In genomic region chr7:41724996-41725395, GRCh38 we compare ENCODE assay signal across 22 cellular contexts. TPM values are rescaled to one million over a fixed set of nuclear protein-coding genes. Genes with fewer than 3 reads are reported as not detected.
DNase-seq lines count a peak whose midpoint lies in the region; FAIRE-seq lines count a peak whose summit lies in the region.
"Had no signal": no experiment of that assay in that cellular context is flagged by ENCODE, and none has a peak within 500 bp of the region (broad histone marks: within the 10 kb centered on the region; RNA-seq: fewer than 3 reads in every experiment).

No MANE protein-coding gene starts in this region.

- no peak overlapping the region for H3K27ac ChIP-seq in trophoblast cell (ENCODE audit: low read depth, low read length)
- H3K27ac ChIP-seq: BLaER1 had no signal

- H3K36me3 ChIP-seq in trophoblast cell (ENCODE audit: control insufficient read depth in 1 of 2, insufficient read depth in 2 of 2, low read length in 2 of 2) = no peaks in the 10 kb centered on the region
- H3K36me3 ChIP-seq: BE2C, BLaER1 had no signal

- H3K79me1 ChIP-seq in trophoblast cell (ENCODE audit: low read length) = peaks cover 13% of the 10 kb centered on the region

- H3K9me3 ChIP-seq in trophoblast cell (ENCODE audit: insufficient read depth, low read depth, low read length) = no peaks in the 10 kb centered on the region
- H3K9me3 ChIP-seq: BE2C had no signal

- WGBS in trophoblast cell (ENCODE audit: extremely low coverage, insufficient coverage, insufficient read length) = no CpG with 5 or more reads among the region's 6 CpGs

- no peaks in the 10 kb centered on the region for H3K27me3 ChIP-seq in trophoblast cell (ENCODE audit: insufficient read depth, low read length)
- H3K27me3 ChIP-seq: BE2C, BLaER1 had no signal

- H3K9ac ChIP-seq in trophoblast cell (ENCODE audit: low read length) = no peak overlapping the region
- H3K9ac ChIP-seq: BLaER1 had no signal

- H3K4me2 ChIP-seq in trophoblast cell (ENCODE audit: low read length) = no peak overlapping the region
- H3K4me2 ChIP-seq: BLaER1 had no signal

- H4K12ac ChIP-seq in trophoblast cell (ENCODE audit: low read depth, low read length) = no peak overlapping the region

- no peak overlapping the region for H3K4ac ChIP-seq in trophoblast cell (ENCODE audit: low read depth, low read length)

- H3K79me2 ChIP-seq in trophoblast cell (ENCODE audit: control insufficient read depth, insufficient read depth, low read length, poor library complexity) = no peaks in the 10 kb centered on the region

- H3K4me3 ChIP-seq in trophoblast cell (ENCODE audit: low read depth, low read length) = no peak overlapping the region
- H3K4me3 ChIP-seq: BLaER1 had no signal

- no peak overlapping the region for H2AFZ ChIP-seq in trophoblast cell (ENCODE audit: insufficient read depth, low read length, poor library complexity)

- peak; percentile 57 for DNase-seq in M059J (ENCODE audit: low read depth)
- DNase-seq in RPMI7951 (ENCODE audit: low read depth) = peak; percentile 72
- DNase-seq in trophoblast cell = no peak
- DNase-seq in frontal cortex (ENCODE audit: low spot score in 2 of 2) = no peak
- DNase-seq in hippocampal formation (lab: John Stamatoyannopoulos, UW) = no peak
- no peak for DNase-seq in KBM-7
- DNase-seq: 8988T; ACHN; BE2C; C1 segment of cervical spinal cord; CD4-positive, alpha-beta memory T cell; CD4-positive, CD25-positive, alpha-beta regulatory T cell; CD8-positive, alpha-beta memory T cell; COR-L47; DMS79 treated with DMSO at 0.1 percent for 48 hours; EL; GF-D8 had no signal

- no peak overlapping the region for H2BK5ac ChIP-seq in trophoblast cell (ENCODE audit: low read depth, low read length, poor library complexity)

- H2BK12ac ChIP-seq in trophoblast cell (ENCODE audit: low read length) = no peak overlapping the region

- no peak overlapping the region for H2AK5ac ChIP-seq in trophoblast cell (ENCODE audit: low read length)

- no peak overlapping the region for H3K18ac ChIP-seq in trophoblast cell (ENCODE audit: low read length)

- H3K14ac ChIP-seq in trophoblast cell (ENCODE audit: low read length) = peak overlapping the region; percentile 58

- in situ Hi-C loops in KBM-7 (cut with MboI; ENCODE audit: low pct_unique_long_range_greater_than_20kb, low sequenced_read_pairs) = no loop called here

- peaks cover 3 to 13% of the 10 kb centered on the region in 2 experiments for H3K4me1 ChIP-seq in trophoblast cell (ENCODE audit: control insufficient read depth in 1 of 2, insufficient read depth in 2 of 2, low read length in 2 of 2)
- H3K4me1 ChIP-seq: BE2C, BLaER1 had no signal

- H4K91ac ChIP-seq in trophoblast cell (ENCODE audit: low read depth, low read length) = peak overlapping the region; percentile 73

- no peak overlapping the region for H2BK120ac ChIP-seq in trophoblast cell (ENCODE audit: insufficient read depth, low read length, poor library complexity)

- H3K23ac ChIP-seq in trophoblast cell (ENCODE audit: low read length) = no peak overlapping the region

- H4K8ac ChIP-seq in trophoblast cell (ENCODE audit: low read depth, low read length) = no peak overlapping the region

- FAIRE-seq in frontal cortex (lab: Jason Lieb, UNC) = no peak
- FAIRE-seq: A204.1, G401.6, GM12891, GM19239 had no signal

RNA-seq across cellular contexts. Expression of gene INHBA, which starts 22.1 kb away (rescaled TPM):
- total RNA-seq in M059J (2014; rRNA removed; shearing (Covaris generic)) = 2.1 and 5.2 TPM in 2 replicates
- total RNA-seq in RPMI7951 (2014; rRNA removed; shearing (Covaris generic)) = 23.0 and 26.4 TPM in 2 replicates
- 33.1 and 34.2 TPM in 2 replicates for polyA plus RNA-seq in trophoblast cell (2013)
- total RNA-seq in frontal cortex = 12.6 TPM
- total RNA-seq: CD4-positive, CD25-positive, alpha-beta regulatory T cell; CD8-positive, alpha-beta memory T cell had no signal
- polyA plus RNA-seq: CD4-positive, alpha-beta memory T cell; CD4-positive, CD25-positive, alpha-beta regulatory T cell; CD8-positive, alpha-beta memory T cell had no signal

Comparison
In these comparisons a context has a peak if more than half of its experiments do, and no peak if none do; other contexts are left out.
1. DNase-seq: peak in M059J (single experiment) and RPMI7951 (single experiment); none in trophoblast cell (0 of 2), frontal cortex (0 of 2), hippocampal formation (0 of 2) and KBM-7 (single experiment).